In genomic region chr19:19021115-19021514, GRCh38 we compare ENCODE assay signal across 18 cellular contexts. TPM values are rescaled to one million over a fixed set of nuclear protein-coding genes. Genes with fewer than 3 reads are reported as not detected.
DNase-seq lines count a peak whose midpoint lies in the region; ATAC-seq, FAIRE-seq and TF ChIP-seq lines count a peak whose summit lies in the region.
"Had no signal": no experiment of that assay in that cellular context is flagged by ENCODE, and none has a peak within 500 bp of the region (broad histone marks: within the 10 kb centered on the region; RNA-seq: fewer than 3 reads in every experiment).

No MANE protein-coding gene starts in this region.

- peak overlapping the region in 1 of 4 donors; percentile 50 for H3K27ac ChIP-seq in pancreas
- H3K27ac ChIP-seq: colonic mucosa, gastrocnemius medialis, left ventricle myocardium inferior had no signal

- no peak for FAIRE-seq in pancreas (lab: Jason Lieb, UNC)

- no peak for TF ChIP-seq CTCF in fibroblast of the aortic adventitia (IDR thresholded peaks at IDR 0.05; ENCODE audit: insufficient read depth, low read length)
- no peak for TF ChIP-seq CTCF in pancreas (IDR thresholded peaks at IDR 0.05)

- H3K36me3 ChIP-seq in pancreas, result peaks cover 0 to 30% (median 7%) of the 10 kb centered on the region in 3 donors
- peaks cover 94% of the 10 kb centered on the region for H3K36me3 ChIP-seq in MG63
- H3K36me3 ChIP-seq: colonic mucosa had no signal

- peak in 3 of 4 donors; percentile 47 to 57 (median 51) for ATAC-seq in pancreas
- ATAC-seq: CD8-positive, alpha-beta T cell; gastrocnemius medialis; stimulated activated memory B cell treated with anti-CD40 and anti-IgM and Interleukin-4, amounts not matched to agents 10 μg/mL and 1 μg/mL and 100 μg/mL, for 72 hours had no signal

- intact Hi-C loops in pancreas (cut with DNase I), result no loop called here

- no peak overlapping the region for H3K4me3 ChIP-seq in fibroblast of the aortic adventitia (ENCODE audit: low read depth, low read length)
- no peak overlapping the region for H3K4me3 ChIP-seq in pancreas
- H3K4me3 ChIP-seq in MG63, result no peak overlapping the region
- H3K4me3 ChIP-seq: colonic mucosa, gastrocnemius medialis, left ventricle myocardium inferior had no signal

- in situ Hi-C loops in SK-MEL-5 (cut with HindIII; ENCODE audit: low pct_unique_long_range_greater_than_20kb, low sequenced_read_pairs), result no loop called here

- H3K27me3 ChIP-seq in pancreas (no peaks in the 10 kb centered on the region), MG63 (no peaks in the 10 kb centered on the region)
- H3K27me3 ChIP-seq: colonic mucosa, gastrocnemius medialis had no signal

- DNase-seq in GM03348 (ENCODE audit: low spot score) (peak; percentile 62), SK-MEL-5 (ENCODE audit: low read depth, low spot score) (peak; percentile 31), fibroblast of the aortic adventitia (ENCODE audit: low read depth) (peak; percentile 45), pancreas (no peak), HPDE6-E6E7 (ENCODE audit: extremely low spot score) (no peak), MG63 (no peak)
- DNase-seq in effector CD8-positive, alpha-beta T cell (lab: John Stamatoyannopoulos, UW), result no peak
- DNase-seq in stimulated activated CD4-positive, alpha-beta T cell treated with anti-CD3 and anti-CD28 coated beads, Interleukin-1b, Interleukin-23, amount 100 ng/mL, for 48 hours, result no peak
- DNase-seq: activated CD4-positive, alpha-beta T cell treated with anti-CD3 and anti-CD28 coated beads, Interleukin-2, amount 50 U/mL, for 1 hour; activated gamma-delta T cell; CD8-positive, alpha-beta T cell; colonic mucosa; gastrocnemius medialis; H9; left ventricle myocardium inferior; NCI-H2081; T-helper 1 cell had no signal

- H3K9me3 ChIP-seq in pancreas (no peaks in the 10 kb centered on the region), MG63 (peaks cover 2% of the 10 kb centered on the region; the same call in 1 of the 2 replicates)
- H3K9me3 ChIP-seq: colonic mucosa, gastrocnemius medialis, left ventricle myocardium inferior had no signal

- no peaks in the 10 kb centered on the region for H3K4me1 ChIP-seq in pancreas
- H3K4me1 ChIP-seq: colonic mucosa, gastrocnemius medialis had no signal

- 25 to 39% methylated on average over 3 of the region's 3 CpGs for WGBS in pancreas, 2 donors

RNA-seq across cellular contexts. Expression of gene SUGP2, which starts 12.2 kb away (rescaled TPM):
- total RNA-seq in SK-MEL-5 (2014; rRNA removed; shearing (Covaris generic)), result 26.5 and 26.6 TPM in 2 replicates
- polyA plus RNA-seq in SK-MEL-5 (2015; cell fraction: cytosol; rRNA removed), result 35.2 and 39.6 TPM in 2 replicates
- polyA plus RNA-seq in SK-MEL-5 (2015; cell fraction: nucleus; rRNA removed), result 178 and 203 TPM in 2 replicates
- total RNA-seq in fibroblast of the aortic adventitia (ENCODE audit: low replicate concordance) (23.1 and 35.3 TPM in 2 replicates), pancreas (10 to 100 TPM; 15.4 to 38.3 (median 23.9) TPM)
- polyA plus RNA-seq in pancreas, result 10 to 100 TPM; 60.4 to 60.6 TPM
- total RNA-seq in MG63 (2014; rRNA removed; shearing (Covaris generic); ENCODE audit: low replicate concordance), result 57.3 and 58.7 TPM in 2 replicates

RNA-seq across cellular contexts. Expression of gene ARMC6, which starts 12.3 kb away (rescaled TPM):
- total RNA-seq in SK-MEL-5 (2014; rRNA removed; shearing (Covaris generic)), result 30.6 and 33.5 TPM in 2 replicates
- polyA plus RNA-seq in SK-MEL-5 (2015; cell fraction: cytosol; rRNA removed), result 46.4 and 49.6 TPM in 2 replicates
- 35.4 and 44.6 TPM in 2 replicates for polyA plus RNA-seq in SK-MEL-5 (2015; cell fraction: nucleus; rRNA removed)
- total RNA-seq in fibroblast of the aortic adventitia (ENCODE audit: low replicate concordance) (29.6 and 30.1 TPM in 2 replicates), pancreas (1 to 10 TPM; 3.1 to 8.8 (median 7.0) TPM)
- 10 to 100 TPM; 16.6 to 18.3 TPM for polyA plus RNA-seq in pancreas
- 219 and 267 TPM in 2 replicates for total RNA-seq in MG63 (2014; rRNA removed; shearing (Covaris generic); ENCODE audit: low replicate concordance)

RNA-seq across cellular contexts. Expression of gene SLC25A42, which starts 42.7 kb away (rescaled TPM):
- total RNA-seq in SK-MEL-5 (2014; rRNA removed; shearing (Covaris generic)), result 0.90 and 2.4 TPM in 2 replicates
- 1.8 and 2.2 TPM in 2 replicates for polyA plus RNA-seq in SK-MEL-5 (2015; cell fraction: cytosol; rRNA removed)
- 0.50 and 2.5 TPM in 2 replicates for polyA plus RNA-seq in SK-MEL-5 (2015; cell fraction: nucleus; rRNA removed)
- total RNA-seq in fibroblast of the aortic adventitia (ENCODE audit: low replicate concordance) (3.7 and 4.8 TPM in 2 replicates), pancreas (1 to 10 TPM; 3.9 to 8.6 (median 5.7) TPM)
- polyA plus RNA-seq in pancreas, result 1 to 10 TPM; 7.4 to 8.7 TPM
- total RNA-seq in MG63 (2014; rRNA removed; shearing (Covaris generic); ENCODE audit: low replicate concordance), result 2.0 and 10.0 TPM in 2 replicates

Comparison
In these comparisons a context has a peak if more than half of its experiments do, and no peak if none do; other contexts are left out.
1. DNase-seq: peak in GM03348 (single experiment), SK-MEL-5 (single experiment) and fibroblast of the aortic adventitia (single experiment); none in pancreas (0 of 6), effector CD8-positive, alpha-beta T cell (single experiment), HPDE6-E6E7 (single experiment), MG63 (single experiment) and stimulated activated CD4-positive, alpha-beta T cell treated with anti-CD3 and anti-CD28 coated beads, Interleukin-1b, Interleukin-23, amount 100 ng/mL, for 48 hours (single experiment).